ENCODE assay signal across 10 cellular contexts in genomic region chr3:105473521-105474223, GRCh38.
DNase-seq lines count a peak whose midpoint lies in the region; ATAC-seq and TF ChIP-seq lines count a peak whose summit lies in the region.
"Had no signal": no experiment of that assay in that cellular context is flagged by ENCODE, and none has a peak within 500 bp of the region (broad histone marks: within the 10 kb centered on the region; RNA-seq: fewer than 3 reads in every experiment).

No MANE protein-coding gene starts in this region.

- H3K4me3 ChIP-seq in A673 (ENCODE audit: low read depth, low read length, poor library complexity, severe bottlenecking) (no peak overlapping the region), left ventricle myocardium inferior (no peak overlapping the region), H7 (ENCODE audit: insufficient read depth, low read depth, low read length) (no peak overlapping the region)
- H3K4me3 ChIP-seq: K562 had no signal

- CTCF ChIA-PET in A673 (lab: Charles Lee) = no interaction called here

- no peaks in the 10 kb centered on the region for H3K36me3 ChIP-seq in A673 (ENCODE audit: insufficient read depth, low read length, poor library complexity, severe bottlenecking)
- H3K36me3 ChIP-seq in left ventricle myocardium inferior = no peaks in the 10 kb centered on the region
- H3K36me3 ChIP-seq in H7 (replicated peaks; ENCODE audit: control insufficient read depth, insufficient read depth, low read length) = no peaks in the 10 kb centered on the region

- POLR2A ChIA-PET in A673 (lab: Charles Lee; ENCODE audit: low non-redundant PET) = no interaction called here

- H3K27me3 ChIP-seq in A673 (replicated peaks; ENCODE audit: insufficient read depth, low read depth, low read length, poor library complexity) = no peaks in the 10 kb centered on the region
- no peaks in the 10 kb centered on the region for H3K27me3 ChIP-seq in left ventricle myocardium inferior (ENCODE audit: low read depth)
- no peaks in the 10 kb centered on the region for H3K27me3 ChIP-seq in H7 (ENCODE audit: control insufficient read depth, insufficient read depth, low read length)

- H3K4me1 ChIP-seq in A673 (ENCODE audit: insufficient read depth, low read length, poor library complexity, severe bottlenecking) (peaks cover 4% of the 10 kb centered on the region), left ventricle myocardium inferior (no peaks in the 10 kb centered on the region)

- ATAC-seq in GM19395 (IDR thresholded peaks at IDR 0.05; ENCODE audit: unreplicated experiment) (peak; percentile 76), HG03521 (IDR thresholded peaks at IDR 0.05; ENCODE audit: unreplicated experiment) (peak; percentile 61)
- ATAC-seq: K562 had no signal

- H3K27ac ChIP-seq in A673 (ENCODE audit: low read depth, low read length, poor library complexity, severe bottlenecking) (no peak overlapping the region), left ventricle myocardium inferior (replicated peaks) (no peak overlapping the region)

- no peak for TF ChIP-seq CTCF in A673 (conservative IDR thresholded peaks at IDR 0.05; ENCODE audit: low read depth, low read length)
- no peak for TF ChIP-seq CTCF in left ventricle myocardium inferior (IDR thresholded peaks at IDR 0.05; ENCODE audit: borderline replicate concordance)

- H3K9me3 ChIP-seq in A673 (ENCODE audit: low read depth, low read length, poor library complexity, severe bottlenecking) (peaks cover 12% of the 10 kb centered on the region), left ventricle myocardium inferior (replicated peaks) (peaks cover 16% of the 10 kb centered on the region)

- intact Hi-C loops in A673 (cut with micrococcal nuclease; ENCODE audit: unreplicated experiment) = no loop called here
- intact Hi-C loops in left ventricle myocardium inferior (cut with micrococcal nuclease) = no loop called here

- DNase-seq in A673 (ENCODE audit: low spot score) (peak; percentile 36), fibroblast of gingiva (ENCODE audit: low read depth) (peak; percentile 55), COLO668 (lab: John Stamatoyannopoulos, UW; ENCODE audit: unreplicated experiment) (no peak), left ventricle myocardium inferior (no peak), H7 (no peak), UCSD-AML1 (lab: John Stamatoyannopoulos, UW; ENCODE audit: unreplicated experiment) (no peak)
- DNase-seq: Calu3 had no signal

- no TSS peak for BruUV-seq in A673 (replicated peaks; lab: Mats Ljungman, UMichigan)

Comparison
In these comparisons a context has a peak if more than half of its experiments do, and no peak if none do; other contexts are left out.
1. DNase-seq: peak in A673 (single experiment) and fibroblast of gingiva (single experiment); none in COLO668 (single experiment), left ventricle myocardium inferior (single experiment), H7 (single experiment) and UCSD-AML1 (single experiment).